In the genomic region with DNA sequence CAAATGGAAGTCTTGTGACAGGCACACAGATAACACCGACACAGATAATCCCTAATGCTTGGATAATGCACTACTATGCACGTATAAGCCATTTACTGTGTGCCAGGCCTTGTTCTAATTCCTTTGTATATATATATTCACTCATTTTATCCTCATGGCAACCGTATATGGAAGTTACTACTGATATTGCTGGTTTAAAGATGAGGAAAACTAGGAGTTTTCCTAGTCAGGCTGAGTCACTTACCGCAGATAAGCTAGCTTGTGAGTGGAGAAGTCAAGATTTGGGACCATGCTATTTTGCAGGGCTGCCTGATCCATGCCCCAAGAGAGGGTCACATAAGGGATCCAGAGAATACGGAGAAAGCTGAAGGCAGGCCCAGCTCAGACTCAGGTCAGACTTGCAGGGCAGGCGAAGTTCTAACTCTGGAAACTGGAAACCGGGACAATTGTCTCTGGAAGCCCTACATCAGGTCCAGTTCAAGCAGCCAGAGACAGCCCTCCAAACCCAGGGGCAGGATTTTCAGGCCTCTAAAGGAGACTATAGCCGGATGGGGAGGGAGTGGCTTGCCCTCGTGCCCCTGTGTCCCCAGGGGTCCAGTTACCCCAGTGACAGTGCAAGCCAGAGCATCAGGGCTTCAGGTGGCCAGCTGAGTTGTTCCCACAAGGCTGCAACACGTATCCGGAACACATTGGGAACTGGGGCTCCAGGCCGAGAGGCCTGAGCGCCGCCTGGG, we compare ENCODE assay signal across 9 cellular contexts.
DNase-seq lines count a peak whose midpoint lies in the region; ATAC-seq and TF ChIP-seq lines count a peak whose summit lies in the region.
"Had no signal": no experiment of that assay in that cellular context is flagged by ENCODE, and none has a peak within 500 bp of the region (broad histone marks: within the 10 kb centered on the region; RNA-seq: fewer than 3 reads in every experiment).

No MANE protein-coding gene starts in this region.

- H3K4me1 ChIP-seq in smooth muscle cell (ENCODE audit: low read depth) (peaks cover 23% of the 10 kb centered on the region), left lung (peaks cover 5 to 15% of the 10 kb centered on the region in 2 donors)

- peaks cover 29% of the 10 kb centered on the region for H3K4me1 Mint-ChIP-seq in dendritic cell treated with granulocyte-macrophage colony-stimulating factor and Interleukin-4, amounts not matched to agents 40 ng/mL and 50 ng/mL, for 4 days (ENCODE audit: low read depth)
- H3K4me1 Mint-ChIP-seq: memory B cell had no signal

- H4K20me1 ChIP-seq in smooth muscle cell (ENCODE audit: low read depth) = no peaks in the 10 kb centered on the region

- no peak overlapping the region for H3K4me3 Mint-ChIP-seq in dendritic cell treated with granulocyte-macrophage colony-stimulating factor and Interleukin-4, amounts not matched to agents 40 ng/mL and 50 ng/mL, for 4 days
- H3K4me3 Mint-ChIP-seq: memory B cell had no signal

- H3K9me3 Mint-ChIP-seq in dendritic cell treated with granulocyte-macrophage colony-stimulating factor and Interleukin-4, amounts not matched to agents 40 ng/mL and 50 ng/mL, for 4 days = no peaks in the 10 kb centered on the region

- H3K27me3 ChIP-seq in smooth muscle cell (ENCODE audit: low read depth) (no peaks in the 10 kb centered on the region), left lung (peaks cover 0 to 17% of the 10 kb centered on the region in 2 donors)

- H3K79me2 ChIP-seq in smooth muscle cell (ENCODE audit: low read depth) = no peaks in the 10 kb centered on the region

- WGBS in smooth muscle cell (ENCODE audit: low lambda C conversion rate) = 14% methylated on average over 14 of the region's 14 CpGs

- intact Hi-C loops in dendritic cell treated with granulocyte-macrophage colony-stimulating factor and Interleukin-4, amounts not matched to agents 40 ng/mL and 50 ng/mL, for 4 days (cut with micrococcal nuclease) = loop anchor here (2.0 to 10.0 kb wide), 6 partner anchors 93 to 1085 kb away; a partner anchor contains a TSS
- intact Hi-C loops in left lung (cut with DNase I) = loop anchor here in 1 of 2 donors (10.0 kb wide), 1 partner anchor 955 kb away; no protein-coding TSS in a partner anchor

- H3K9me3 ChIP-seq in smooth muscle cell (replicated peaks; ENCODE audit: low read depth) (no peaks in the 10 kb centered on the region), left lung (no peaks in the 10 kb centered on the region)

- TF ChIP-seq CTCF in smooth muscle cell (IDR thresholded peaks at IDR 0.05; ENCODE audit: borderline replicate concordance, insufficient read depth, poor library complexity, severe bottlenecking) = no peak
- TF ChIP-seq CTCF in left lung (IDR thresholded peaks at IDR 0.05) = no peak

- H2AFZ ChIP-seq in smooth muscle cell (ENCODE audit: low read depth) = no peak overlapping the region

- H3F3A ChIP-seq in smooth muscle cell (ENCODE audit: low read depth) = peaks cover 22% of the 10 kb centered on the region

- H3K27me3 Mint-ChIP-seq in dendritic cell treated with granulocyte-macrophage colony-stimulating factor and Interleukin-4, amounts not matched to agents 40 ng/mL and 50 ng/mL, for 4 days = peaks cover 43% of the 10 kb centered on the region

- no peak overlapping the region for H3K4me3 ChIP-seq in smooth muscle cell
- H3K4me3 ChIP-seq in left lung = no peak overlapping the region

- no peaks in the 10 kb centered on the region for H3K36me3 ChIP-seq in smooth muscle cell (ENCODE audit: low read depth)
- no peaks in the 10 kb centered on the region for H3K36me3 ChIP-seq in left lung

- H3K4me2 ChIP-seq in smooth muscle cell = peak overlapping the region; percentile 52

- no peaks in the 10 kb centered on the region for H3K36me3 Mint-ChIP-seq in dendritic cell treated with granulocyte-macrophage colony-stimulating factor and Interleukin-4, amounts not matched to agents 40 ng/mL and 50 ng/mL, for 4 days (ENCODE audit: low read depth)
- H3K36me3 Mint-ChIP-seq: memory B cell had no signal

- peak overlapping the region; percentile 88 for H3K27ac ChIP-seq in smooth muscle cell (ENCODE audit: low read depth)
- no peak overlapping the region for H3K27ac ChIP-seq in left lung

- peak overlapping the region; percentile 77 for H3K27ac Mint-ChIP-seq in dendritic cell treated with granulocyte-macrophage colony-stimulating factor and Interleukin-4, amounts not matched to agents 40 ng/mL and 50 ng/mL, for 4 days
- H3K27ac Mint-ChIP-seq: memory B cell had no signal

- peak; percentile 11 for ATAC-seq in GM19372 (IDR thresholded peaks at IDR 0.05; ENCODE audit: low read depth, unreplicated experiment)
- ATAC-seq in HG03103 (IDR thresholded peaks at IDR 0.05; ENCODE audit: low read depth, unreplicated experiment) = peak; percentile 6
- no peak for ATAC-seq in left lung

- DNase-seq in smooth muscle cell (lab: John Stamatoyannopoulos, UW; ENCODE audit: unreplicated experiment) (no peak), left lung (no peak), iPS-NIHi11 (ENCODE audit: low spot score) (no peak), NCI-H748 treated with DMSO at 0.1 percent for 48 hours (lab: John Stamatoyannopoulos, UW) (no peak), HuH-7 (ENCODE audit: low spot score) (no peak)

- H3K9ac ChIP-seq in smooth muscle cell (ENCODE audit: low read depth) = no peak overlapping the region
